Comparison of ENCODE assay signal across 14 cellular contexts in the genomic region with DNA sequence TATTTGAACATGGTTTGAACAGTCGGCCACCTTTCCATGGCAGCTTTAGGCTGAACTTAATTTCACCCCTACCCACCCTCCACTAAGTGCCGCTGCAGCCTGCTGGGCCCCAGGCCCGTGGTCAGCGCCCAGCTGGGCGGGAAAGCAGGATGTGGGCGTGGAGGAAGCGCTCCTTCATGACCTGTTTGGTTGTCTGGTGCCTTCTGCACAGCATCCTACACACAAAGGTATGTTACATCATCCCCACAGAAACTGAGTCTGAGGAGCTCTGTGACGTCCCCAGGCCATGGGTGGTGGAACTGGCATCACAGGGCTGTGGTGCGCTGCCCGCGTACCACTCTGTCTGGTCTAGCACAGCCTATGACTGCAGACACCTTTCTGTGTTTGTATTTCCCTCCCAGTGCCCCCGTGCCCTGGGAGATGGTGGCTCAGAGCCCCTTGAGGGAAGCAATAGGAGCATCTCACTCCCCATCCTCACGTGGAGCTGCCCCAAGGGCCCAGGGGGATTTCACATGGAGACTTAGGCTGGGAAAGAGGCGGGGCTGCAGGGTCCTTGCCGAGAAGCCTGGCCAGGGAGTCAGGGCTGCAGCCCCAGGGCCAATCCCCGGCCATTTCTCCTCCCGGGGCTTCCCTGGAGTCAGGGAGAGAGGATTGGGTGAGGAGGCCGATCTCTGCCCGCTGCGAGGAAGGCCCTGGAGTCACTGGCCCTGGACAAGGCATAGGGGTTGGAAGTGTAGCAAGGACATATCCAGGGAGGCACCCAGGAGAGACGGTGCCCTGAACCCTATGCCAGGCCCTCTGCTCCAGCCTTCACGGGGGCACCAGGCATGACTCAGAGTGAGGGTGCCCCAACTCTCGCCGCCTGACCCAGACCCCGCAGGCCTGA. TPM values are rescaled to one million over a fixed set of nuclear protein-coding genes. Genes with fewer than 3 reads are reported as not detected.
A peak's percentile ranks its signal among the peaks of the same experiment; 100 is the strongest.
DNase-seq lines count a peak whose midpoint lies in the region; ATAC-seq, FAIRE-seq and TF ChIP-seq lines count a peak whose summit lies in the region.
"Had no signal": no experiment of that assay in that cellular context is flagged by ENCODE, and none has a peak within 500 bp of the region (broad histone marks: within the 10 kb centered on the region; RNA-seq: fewer than 3 reads in every experiment).

No MANE protein-coding gene starts in this region.

- no peak overlapping the region for H3K4me3 Mint-ChIP-seq in natural killer cell
- H3K4me3 Mint-ChIP-seq in natural killer cell treated with Interleukin-12 subunit alpha and Interleukin-12 subunit beta and Interleukin-15 and Interleukin-18, amount 100 ng/mL, for 72 hours: no peak overlapping the region
- H3K4me3 Mint-ChIP-seq in activated CD4-positive, alpha-beta memory T cell treated with anti-CD3 and anti-CD28 coated beads, Interleukin-2, amount 10 ng/mL, durations not matched to agents 7 days and 5 days: no peak overlapping the region

- H3K27ac ChIP-seq in effector memory CD4-positive, alpha-beta T cell (ENCODE audit: insufficient read depth, low read length, poor library complexity, severe bottlenecking): peak overlapping the region; percentile 52
- H3K27ac ChIP-seq: SJSA1 had no signal

- no peaks in the 10 kb centered on the region for H3K9me3 ChIP-seq in effector memory CD4-positive, alpha-beta T cell (ENCODE audit: control insufficient read depth, low read length)
- H3K9me3 ChIP-seq: SJSA1 had no signal

- H3K4me1 Mint-ChIP-seq in natural killer cell: peaks cover 15 to 39% of the 10 kb centered on the region in 2 donors
- H3K4me1 Mint-ChIP-seq in natural killer cell treated with Interleukin-12 subunit alpha and Interleukin-12 subunit beta and Interleukin-15 and Interleukin-18, amount 100 ng/mL, for 72 hours (ENCODE audit: low read depth in 2 of 2): peaks cover 5 to 16% of the 10 kb centered on the region in 2 donors
- H3K4me1 Mint-ChIP-seq in activated CD4-positive, alpha-beta memory T cell treated with anti-CD3 and anti-CD28 coated beads, Interleukin-2, amount 10 ng/mL, durations not matched to agents 7 days and 5 days: peaks cover 36% of the 10 kb centered on the region

- no peaks in the 10 kb centered on the region for H3K27me3 Mint-ChIP-seq in natural killer cell (ENCODE audit: low read depth in 2 of 2)
- H3K27me3 Mint-ChIP-seq in natural killer cell treated with Interleukin-12 subunit alpha and Interleukin-12 subunit beta and Interleukin-15 and Interleukin-18, amount 100 ng/mL, for 72 hours: no peaks in the 10 kb centered on the region
- H3K27me3 Mint-ChIP-seq in activated CD4-positive, alpha-beta memory T cell treated with anti-CD3 and anti-CD28 coated beads, Interleukin-2, amount 10 ng/mL, durations not matched to agents 7 days and 5 days: no peaks in the 10 kb centered on the region

- peak in 2 of 3 donors; percentile 36 to 46 for ATAC-seq in natural killer cell
- ATAC-seq in natural killer cell treated with Interleukin-12 subunit alpha and Interleukin-12 subunit beta and Interleukin-15 and Interleukin-18, amount 100 ng/mL, for 72 hours: no peak
- peak; percentile 73 for ATAC-seq in stimulated activated naive CD8-positive, alpha-beta T cell treated with anti-CD3 and anti-CD28 coated beads, Interleukin-15, Interleukin-2, amounts not matched to agents 100 U/mL and 50 U/mL, for 24 hours
- ATAC-seq in HG02852 (IDR thresholded peaks at IDR 0.05; ENCODE audit: unreplicated experiment): no peak

- H3K9me3 Mint-ChIP-seq in natural killer cell: no peaks in the 10 kb centered on the region
- no peaks in the 10 kb centered on the region for H3K9me3 Mint-ChIP-seq in natural killer cell treated with Interleukin-12 subunit alpha and Interleukin-12 subunit beta and Interleukin-15 and Interleukin-18, amount 100 ng/mL, for 72 hours
- H3K9me3 Mint-ChIP-seq in activated CD4-positive, alpha-beta memory T cell treated with anti-CD3 and anti-CD28 coated beads, Interleukin-2, amount 10 ng/mL, durations not matched to agents 7 days and 5 days: no peaks in the 10 kb centered on the region

- H3K4me3 ChIP-seq in effector memory CD4-positive, alpha-beta T cell (ENCODE audit: insufficient read depth, low read depth, low read length, poor library complexity, severe bottlenecking): no peak overlapping the region
- H3K4me3 ChIP-seq: SJSA1 had no signal

- peaks cover 47% of the 10 kb centered on the region for H3K4me1 ChIP-seq in effector memory CD4-positive, alpha-beta T cell (ENCODE audit: control insufficient read depth, insufficient read depth, low read length, poor library complexity, severe bottlenecking)
- H3K4me1 ChIP-seq: SJSA1 had no signal

- TF ChIP-seq CTCF in natural killer cell (IDR thresholded peaks at IDR 0.05): no peak

- intact Hi-C loops in natural killer cell (cut with micrococcal nuclease): no loop called here

- POLR2A ChIA-PET in activated CD4-positive, alpha-beta memory T cell treated with anti-CD3 and anti-CD28 coated beads, Interleukin-2, amount 10 ng/mL, durations not matched to agents 7 days and 5 days (lab: Charles Lee): interaction anchor here (1.0 to 1.2 kb wide), 5 partner anchors 17 to 44 kb away, joined by 3 to 6 read pairs (median 3); no protein-coding TSS in a partner anchor

- DNase-seq in natural killer cell: no peak
- DNase-seq in natural killer cell treated with Interleukin-12 subunit alpha and Interleukin-12 subunit beta and Interleukin-15 and Interleukin-18, amount 100 ng/mL, for 72 hours (ENCODE audit: low spot score): no peak
- DNase-seq in activated CD4-positive, alpha-beta memory T cell treated with anti-CD3 and anti-CD28 coated beads, Interleukin-2, amount 10 ng/mL, durations not matched to agents 7 days and 5 days: peak; percentile 62
- DNase-seq in effector memory CD4-positive, alpha-beta T cell: peak; percentile 10 to 67 (median 15)
- DNase-seq in stimulated activated naive CD8-positive, alpha-beta T cell treated with anti-CD3 and anti-CD28 coated beads, Interleukin-15, Interleukin-2, amounts not matched to agents 100 U/mL and 50 U/mL, for 24 hours: peak; percentile 52
- no peak for DNase-seq in urothelium cell line (ENCODE audit: low spot score)
- no peak for DNase-seq in ecto neural progenitor cell (ENCODE audit: low spot score)
- DNase-seq: NCI-H1417 treated with DMSO at 0.1 percent for 48 hours, NCI-H748 treated with DMSO at 0.1 percent for 48 hours, right cardiac atrium had no signal

- CTCF ChIA-PET in activated CD4-positive, alpha-beta memory T cell treated with anti-CD3 and anti-CD28 coated beads, Interleukin-2, amount 10 ng/mL, durations not matched to agents 7 days and 5 days (lab: Charles Lee): interaction anchor here (1.2 kb wide), 1 partner anchor 88 kb away, joined by 4 read pairs; no protein-coding TSS in a partner anchor

- H3K36me3 Mint-ChIP-seq in natural killer cell: no peaks in the 10 kb centered on the region
- H3K36me3 Mint-ChIP-seq in natural killer cell treated with Interleukin-12 subunit alpha and Interleukin-12 subunit beta and Interleukin-15 and Interleukin-18, amount 100 ng/mL, for 72 hours: peaks cover 7% of the 10 kb centered on the region
- H3K36me3 Mint-ChIP-seq in activated CD4-positive, alpha-beta memory T cell treated with anti-CD3 and anti-CD28 coated beads, Interleukin-2, amount 10 ng/mL, durations not matched to agents 7 days and 5 days (ENCODE audit: low read depth): peaks cover 73% of the 10 kb centered on the region

- no peak overlapping the region for H3K27ac Mint-ChIP-seq in natural killer cell
- H3K27ac Mint-ChIP-seq in natural killer cell treated with Interleukin-12 subunit alpha and Interleukin-12 subunit beta and Interleukin-15 and Interleukin-18, amount 100 ng/mL, for 72 hours: no peak overlapping the region
- H3K27ac Mint-ChIP-seq in activated CD4-positive, alpha-beta memory T cell treated with anti-CD3 and anti-CD28 coated beads, Interleukin-2, amount 10 ng/mL, durations not matched to agents 7 days and 5 days: peak overlapping the region; percentile 76

- FAIRE-seq in urothelium cell line (lab: Jason Lieb, UNC): no peak
- FAIRE-seq: bronchial epithelial cell, G401.6 had no signal

- no peaks in the 10 kb centered on the region for H3K27me3 ChIP-seq in effector memory CD4-positive, alpha-beta T cell (replicated peaks; ENCODE audit: control insufficient read depth, insufficient read depth, low read length, poor library complexity, severe bottlenecking)
- H3K27me3 ChIP-seq: SJSA1 had no signal

- H3K36me3 ChIP-seq in effector memory CD4-positive, alpha-beta T cell (ENCODE audit: control insufficient read depth, insufficient read depth, low read length): peaks cover 89% of the 10 kb centered on the region
- H3K36me3 ChIP-seq: SJSA1 had no signal

RNA-seq across cellular contexts. Expression of a gene that starts 37.5 kb away (rescaled TPM):
- total RNA-seq in natural killer cell: 1 to 10 TPM; 1.2 to 2.1 (median 1.8) TPM
- 1 to 10 TPM in 1 of 2 donors, under 1 TPM in 1; 0.67 to 3.3 TPM for total RNA-seq in natural killer cell treated with Interleukin-12 subunit alpha and Interleukin-12 subunit beta and Interleukin-15 and Interleukin-18, amount 100 ng/mL, for 72 hours
- 10 to 100 TPM; 69.6 to 71.4 TPM for total RNA-seq in activated CD4-positive, alpha-beta memory T cell treated with anti-CD3 and anti-CD28 coated beads, Interleukin-2, amount 10 ng/mL, durations not matched to agents 7 days and 5 days
- total RNA-seq: SJSA1 had no signal

Comparison
In these comparisons a context has a peak if more than half of its experiments do, and no peak if none do; other contexts are left out.
1. ATAC-seq: peak in natural killer cell (2 of 3) and stimulated activated naive CD8-positive, alpha-beta T cell treated with anti-CD3 and anti-CD28 coated beads, Interleukin-15, Interleukin-2, amounts not matched to agents 100 U/mL and 50 U/mL, for 24 hours (single experiment); none in natural killer cell treated with Interleukin-12 subunit alpha and Interleukin-12 subunit beta and Interleukin-15 and Interleukin-18, amount 100 ng/mL, for 72 hours (0 of 2) and HG02852 (single experiment).
2. DNase-seq: peak in activated CD4-positive, alpha-beta memory T cell treated with anti-CD3 and anti-CD28 coated beads, Interleukin-2, amount 10 ng/mL, durations not matched to agents 7 days and 5 days (single experiment), effector memory CD4-positive, alpha-beta T cell (3 of 3) and stimulated activated naive CD8-positive, alpha-beta T cell treated with anti-CD3 and anti-CD28 coated beads, Interleukin-15, Interleukin-2, amounts not matched to agents 100 U/mL and 50 U/mL, for 24 hours (single experiment); none in natural killer cell (single experiment), natural killer cell treated with Interleukin-12 subunit alpha and Interleukin-12 subunit beta and Interleukin-15 and Interleukin-18, amount 100 ng/mL, for 72 hours (single experiment), urothelium cell line (single experiment) and ecto neural progenitor cell (single experiment).
3. RNA of a gene that starts 37.5 kb away (total RNA-seq): 69.6 to 71.4 TPM in activated CD4-positive, alpha-beta memory T cell treated with anti-CD3 and anti-CD28 coated beads, Interleukin-2, amount 10 ng/mL, durations not matched to agents 7 days and 5 days; 0.67 to 3.3 TPM in natural killer cell treated with Interleukin-12 subunit alpha and Interleukin-12 subunit beta and Interleukin-15 and Interleukin-18, amount 100 ng/mL, for 72 hours and 1.2 to 2.1 TPM in natural killer cell; every median in the first group is over 10 times any median in the second.